ENCODE assay signal across 20 cellular contexts in the genomic region with DNA sequence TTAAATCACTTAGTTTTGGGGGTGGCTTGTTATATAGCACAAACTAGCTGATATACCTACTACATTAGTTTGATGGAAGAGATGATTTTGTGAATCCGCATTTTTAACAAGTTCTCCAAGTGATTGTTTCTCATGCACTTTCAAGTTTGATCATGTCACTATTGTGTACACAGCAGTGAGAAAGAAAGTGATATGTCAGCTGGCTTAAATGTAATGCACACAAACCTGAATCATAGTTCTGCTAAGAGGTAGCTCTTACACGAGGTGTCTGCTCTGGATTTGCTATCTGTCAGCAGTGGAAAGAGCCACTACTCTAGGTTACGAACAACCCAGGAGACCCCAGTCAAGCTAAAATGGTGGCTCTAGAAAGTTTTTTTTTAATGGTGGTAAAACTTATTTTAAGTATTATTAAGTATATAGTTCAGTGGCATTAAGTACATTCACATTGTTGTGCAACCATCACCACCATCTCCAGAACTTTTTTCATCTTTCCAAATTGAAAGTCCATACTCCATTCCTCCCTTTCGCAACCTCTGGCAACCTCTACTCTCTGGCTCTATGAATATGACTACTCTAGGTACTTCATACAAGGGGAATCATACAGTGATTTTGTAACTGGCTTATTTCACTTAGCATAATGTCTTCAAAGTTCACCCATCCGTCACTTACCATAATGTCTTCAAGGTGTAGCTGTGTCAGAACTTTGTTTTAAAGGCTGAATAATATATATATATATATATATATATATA.
A peak's percentile ranks its signal among the peaks of the same experiment; 100 is the strongest.
DNase-seq lines count a peak whose midpoint lies in the region; ATAC-seq, FAIRE-seq and TF ChIP-seq lines count a peak whose summit lies in the region.
"Had no signal": no experiment of that assay in that cellular context is flagged by ENCODE, and none has a peak within 500 bp of the region (broad histone marks: within the 10 kb centered on the region; RNA-seq: fewer than 3 reads in every experiment).

No MANE protein-coding gene starts in this region.

- H3K9me3 ChIP-seq in mammary epithelial cell (replicated peaks; ENCODE audit: insufficient read depth, low read length), result no peaks in the 10 kb centered on the region
- H3K9me3 ChIP-seq: Caco-2 had no signal

- H3K9ac ChIP-seq in mammary epithelial cell (ENCODE audit: insufficient read depth, low read length), result no peak overlapping the region

- 83% methylated on average over 5 of the region's 5 CpGs for WGBS in mammary epithelial cell (ENCODE audit: low coverage, missing lambda C conversion rate)

- H3K9me3 Mint-ChIP-seq in MCF 10A (ENCODE audit: unreplicated experiment), result no peaks in the 10 kb centered on the region
- H3K9me3 Mint-ChIP-seq: CD4-positive, alpha-beta T cell; H9; IgD-negative memory B cell had no signal

- H3K79me2 ChIP-seq in mammary epithelial cell (ENCODE audit: insufficient read depth, low read length), result no peaks in the 10 kb centered on the region

- H2AFZ ChIP-seq in mammary epithelial cell (ENCODE audit: low read depth, low read length), result no peak overlapping the region

- H3K4me1 ChIP-seq in mammary epithelial cell (ENCODE audit: insufficient read depth, low read length), result no peaks in the 10 kb centered on the region
- H3K4me1 ChIP-seq: Caco-2 had no signal

- TF ChIP-seq CTCF in MCF 10A (IDR thresholded peaks at IDR 0.05; ENCODE audit: unreplicated experiment), result no peak
- TF ChIP-seq CTCF in mammary epithelial cell (conservative IDR thresholded peaks at IDR 0.05 in 1 of 2, IDR thresholded peaks at IDR 0.05 in 1 of 2; ENCODE audit: extremely low read depth in 1 of 2, insufficient read depth in 1 of 2, low read depth in 1 of 2, low read length in 2 of 2), result no peak
- TF ChIP-seq CTCF in epithelial cell of esophagus (IDR thresholded peaks at IDR 0.05; ENCODE audit: insufficient read depth, low read depth, low read length, missing control alignments), result no peak

- intact Hi-C loops in MCF 10A (cut with micrococcal nuclease), result no loop called here
- intact Hi-C loops in mammary epithelial cell (cut with micrococcal nuclease), result no loop called here

- H3K4me3 Mint-ChIP-seq in MCF 10A (ENCODE audit: unreplicated experiment), result no peak overlapping the region
- H3K4me3 Mint-ChIP-seq: CD4-positive, alpha-beta T cell; H9; IgD-negative memory B cell had no signal

- H3K27ac Mint-ChIP-seq in MCF 10A (ENCODE audit: low read depth, unreplicated experiment), result no peak overlapping the region
- H3K27ac Mint-ChIP-seq: CD4-positive, alpha-beta T cell; IgD-negative memory B cell had no signal

- H3K27ac ChIP-seq in mammary epithelial cell (ENCODE audit: insufficient read depth, low read depth, low read length), result no peak overlapping the region
- H3K27ac ChIP-seq: C4-2B had no signal

- CTCF ChIA-PET in MCF 10A (lab: Yijun Ruan, JAX), result no interaction called here
- CTCF ChIA-PET in mammary epithelial cell (lab: Charles Lee; ENCODE audit: low non-redundant PET), result no interaction called here

- in situ Hi-C loops in mammary epithelial cell (cut with MboI; ENCODE audit: low sequenced_read_pairs in 2 of 2), result no loop called here

- DNase-seq in MCF 10A (ENCODE audit: unreplicated experiment), result peak; percentile 27
- DNase-seq in mammary epithelial cell, result no peak
- peak; percentile 72 for DNase-seq in epithelial cell of esophagus (ENCODE audit: low read depth)
- DNase-seq in DMS153 (lab: John Stamatoyannopoulos, UW), result no peak
- DNase-seq: ACHN; AML-193; Caco-2; CD4-positive, alpha-beta T cell; DND-41; EL; H9 had no signal

- H3K36me3 Mint-ChIP-seq in MCF 10A (ENCODE audit: insufficient read depth, unreplicated experiment), result peaks cover 6% of the 10 kb centered on the region
- H3K36me3 Mint-ChIP-seq: IgD-negative memory B cell had no signal

- BruUV-seq in MCF 10A (replicated peaks; lab: Mats Ljungman, UMichigan) (no TSS peak), mammary epithelial cell (replicated peaks; lab: Mats Ljungman, UMichigan) (no TSS peak)

- no peak overlapping the region for H3K4me2 ChIP-seq in mammary epithelial cell (ENCODE audit: insufficient read depth, low read depth, low read length)

- peak; percentile 72 for FAIRE-seq in islet of Langerhans (lab: Jason Lieb, UNC)
- FAIRE-seq: A204.1, D721Med, GM12878, H1, HepG2 had no signal

- H3K27me3 ChIP-seq in mammary epithelial cell (ENCODE audit: insufficient read depth, low read length), result no peaks in the 10 kb centered on the region

- no peaks in the 10 kb centered on the region for H4K20me1 ChIP-seq in mammary epithelial cell (ENCODE audit: insufficient read depth, low read length)

- no peaks in the 10 kb centered on the region for H3K36me3 ChIP-seq in mammary epithelial cell (ENCODE audit: insufficient read depth, low read length)

- dilution Hi-C loops in mammary epithelial cell (cut with HindIII; ENCODE audit: low sequenced_read_pairs), result no loop called here

- peaks cover 47% of the 10 kb centered on the region for H3K27me3 Mint-ChIP-seq in MCF 10A (ENCODE audit: insufficient read depth, unreplicated experiment)
- H3K27me3 Mint-ChIP-seq: CD4-positive, alpha-beta T cell had no signal

- no peaks in the 10 kb centered on the region for H3K4me1 Mint-ChIP-seq in MCF 10A (ENCODE audit: insufficient read depth, unreplicated experiment)
- H3K4me1 Mint-ChIP-seq: IgD-negative memory B cell had no signal

- H3K4me3 ChIP-seq in mammary epithelial cell (replicated peaks in 1 of 3; ENCODE audit: insufficient read depth in 1 of 3, low read depth in 2 of 3, low read length in 3 of 3) (no peak overlapping the region), epithelial cell of esophagus (ENCODE audit: low read length) (no peak overlapping the region)
- H3K4me3 ChIP-seq: GM12878 had no signal

- POLR2A ChIA-PET in MCF 10A (lab: Yijun Ruan, JAX), result interaction anchor here (1.2 kb wide), 1 partner anchor 34 kb away, joined by 3 read pairs; no protein-coding TSS in a partner anchor

- ATAC-seq in GM21423 (IDR thresholded peaks at IDR 0.05; ENCODE audit: unreplicated experiment), result no peak
- ATAC-seq: GM12878, HepG2 had no signal

Comparison
In these comparisons a context has a peak if more than half of its experiments do, and no peak if none do; other contexts are left out.
1. DNase-seq: peak in MCF 10A (single experiment) and epithelial cell of esophagus (single experiment); none in mammary epithelial cell (single experiment) and DMS153 (single experiment).